In the genomic region with DNA sequence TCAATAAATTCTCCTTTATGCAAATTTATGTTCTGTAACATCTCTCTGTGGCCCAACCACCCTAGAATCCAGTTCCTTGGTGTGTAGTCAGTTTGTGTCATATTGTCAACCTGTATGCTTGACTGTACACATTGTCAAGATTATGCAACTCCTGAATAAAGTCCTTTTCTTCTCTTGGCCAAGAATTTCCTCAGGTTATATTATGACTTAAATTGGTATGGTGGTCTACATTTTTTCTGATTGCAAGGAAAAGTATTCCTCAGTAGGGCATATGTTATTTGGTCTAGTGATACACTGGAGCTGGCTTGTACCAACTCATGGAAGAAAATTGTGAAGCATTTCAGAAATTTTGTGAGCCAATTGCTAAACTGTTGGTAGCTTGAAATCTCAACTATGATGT, we compare ENCODE assay signal across 6 cellular contexts.
"Had no signal": no experiment of that assay in that cellular context is flagged by ENCODE, and none has a peak within 500 bp of the region (broad histone marks: within the 10 kb centered on the region; RNA-seq: fewer than 3 reads in every experiment).

No MANE protein-coding gene starts in this region.

- H3K9me3 Mint-ChIP-seq: GM23338, H9 had no signal

- H3K27ac Mint-ChIP-seq: GM23338 had no signal

- H2AFZ ChIP-seq: GM23338 had no signal

- H3K4me2 ChIP-seq: GM23338 had no signal

- H3K4me3 ChIP-seq: GM23338, K562 had no signal

- DNase-seq: H9, HCEC 1CT, IMR-90 had no signal

- H3K4me3 Mint-ChIP-seq: GM23338, H9 had no signal

- H3K27ac ChIP-seq: HL-60 had no signal
